In the genomic region with DNA sequence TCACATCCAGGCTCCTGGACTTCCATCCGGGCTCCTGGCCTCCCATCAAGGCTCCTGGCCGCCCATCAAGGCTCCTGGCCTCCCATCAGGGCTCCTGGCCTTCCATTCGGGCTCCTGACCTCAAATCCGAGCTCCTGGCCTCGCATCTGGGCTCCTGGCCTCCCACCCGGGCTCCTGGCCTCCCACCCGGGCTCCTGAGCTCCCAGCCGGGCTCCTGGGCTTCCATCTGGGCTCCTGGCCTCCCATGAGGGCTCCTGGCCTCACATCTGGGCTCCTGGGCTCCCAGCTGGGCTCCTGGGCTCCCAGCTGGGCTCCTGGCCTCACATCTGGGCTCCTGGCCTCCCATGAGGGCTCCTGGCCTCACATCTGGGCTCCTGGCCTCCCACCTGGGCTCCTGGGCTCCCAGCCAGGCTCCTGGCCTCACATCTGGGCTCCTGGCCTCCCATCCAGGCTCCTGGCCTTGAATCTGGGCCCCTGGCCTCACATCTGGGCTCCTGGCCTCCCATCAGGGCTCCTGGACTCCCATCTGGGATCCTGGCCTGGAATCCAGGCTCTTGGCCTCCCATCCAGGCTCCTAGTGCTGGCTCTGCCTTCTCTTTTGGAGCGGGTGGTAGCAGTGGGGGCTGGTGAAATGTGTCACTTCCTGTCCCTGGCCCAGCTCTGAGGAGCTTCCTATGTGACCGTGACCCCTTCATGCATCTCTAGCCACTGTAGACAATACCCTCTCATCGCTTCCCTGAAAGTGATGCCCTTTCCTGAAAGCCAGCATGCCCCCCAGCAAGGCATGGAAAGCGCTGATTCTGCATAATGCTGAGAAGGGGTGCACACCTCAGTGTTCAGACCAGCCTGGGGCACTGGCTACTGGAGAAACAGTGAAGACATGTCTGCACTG, we compare ENCODE assay signal across 13 cellular contexts.
DNase-seq lines count a peak whose midpoint lies in the region; ATAC-seq, FAIRE-seq and TF ChIP-seq lines count a peak whose summit lies in the region.
"Had no signal": no experiment of that assay in that cellular context is flagged by ENCODE, and none has a peak within 500 bp of the region (broad histone marks: within the 10 kb centered on the region; RNA-seq: fewer than 3 reads in every experiment).

No MANE protein-coding gene starts in this region.

- FAIRE-seq in A549 (lab: Jason Lieb, UNC) = no peak

- no peak for ATAC-seq in A549
- peak; percentile 55 to 83 (median 76) for ATAC-seq in right lobe of liver
- ATAC-seq in gastroesophageal sphincter = no peak

- DNase-seq in A549 (ENCODE audit: low read depth in 1 of 2, low spot score in 1 of 2) = no peak
- peak; percentile 57 for DNase-seq in EH (ENCODE audit: low read depth)
- peak; percentile 54 for DNase-seq in RPMI7951 (ENCODE audit: low read depth)
- no peak for DNase-seq in right lobe of liver
- no peak for DNase-seq in kidney glomerular epithelial cell (lab: John Stamatoyannopoulos, UW)
- no peak for DNase-seq in NCI-H1092 treated with DMSO at 0.1 percent for 48 hours (lab: John Stamatoyannopoulos, UW)
- no peak for DNase-seq in AML-193 (lab: John Stamatoyannopoulos, UW)
- DNase-seq: activated CD4-positive, CD25-positive, alpha-beta regulatory T cell; occipital lobe; RPMI8226; stimulated activated CD4-positive, alpha-beta T cell treated with anti-CD3 and anti-CD28 coated beads, Interleukin-2, amount 100 ng/mL, for 48 hours; stomach had no signal

- H3K36me3 ChIP-seq in right lobe of liver (no peaks in the 10 kb centered on the region), gastroesophageal sphincter (no peaks in the 10 kb centered on the region)
- H3K36me3 ChIP-seq: stomach had no signal

- intact Hi-C loops in right lobe of liver (cut with DNase I) = no loop called here

- no peak overlapping the region for H3K4me2 ChIP-seq in A549

- TF ChIP-seq POLR2A in A549 (IDR thresholded peaks at IDR 0.05; ENCODE audit: low read length) (no peak), right lobe of liver (IDR thresholded peaks at IDR 0.05) (no peak), gastroesophageal sphincter (IDR thresholded peaks at IDR 0.05) (no peak)

- H3K4me3 ChIP-seq in A549 (no peak overlapping the region), right lobe of liver (no peak overlapping the region), gastroesophageal sphincter (no peak overlapping the region)
- H3K4me3 ChIP-seq: stomach had no signal

- 67% methylated on average over 12 of the region's 12 CpGs for WGBS in A549 (ENCODE audit: missing lambda C conversion rate)
- 75% methylated on average over 5 of the region's 12 CpGs for WGBS in right lobe of liver (ENCODE audit: insufficient coverage, low coverage, low lambda C conversion rate, missing lambda C conversion rate)
- 51 to 80% methylated on average over 2 to 3 of the region's 12 CpGs for WGBS in gastroesophageal sphincter (ENCODE audit: low coverage in 1 of 2), 2 donors

- CTCF ChIA-PET in A549 (lab: Yijun Ruan, JAX) = interaction anchor here (0.6 to 14.1 kb wide), 5 partner anchors 232 to 480 kb away, joined by 3 to 265 read pairs (median 7); a partner anchor contains a TSS

- TF ChIP-seq RAD21 in A549 (conservative IDR thresholded peaks at IDR 0.05 in 1 of 2, IDR thresholded peaks at IDR 0.05 in 1 of 2) = no peak

- H3K9me3 ChIP-seq in A549 (no peaks in the 10 kb centered on the region), right lobe of liver (no peaks in the 10 kb centered on the region), gastroesophageal sphincter (no peaks in the 10 kb centered on the region)
- H3K9me3 ChIP-seq: stomach had no signal

- H3K4me1 ChIP-seq in A549 = no peaks in the 10 kb centered on the region
- no peaks in the 10 kb centered on the region for H3K4me1 ChIP-seq in right lobe of liver
- H3K4me1 ChIP-seq in gastroesophageal sphincter = peaks cover 0 to 5% (median 0%) of the 10 kb centered on the region in 3 donors

- POLR2A ChIA-PET in A549 (lab: Yijun Ruan, JAX) = interaction anchor here (2.1 kb wide), 1 partner anchor 10 kb away, joined by 6 read pairs; no protein-coding TSS in a partner anchor

- H3K27ac ChIP-seq in A549 (no peak overlapping the region), right lobe of liver (no peak overlapping the region), gastroesophageal sphincter (no peak overlapping the region)

- H3K27me3 ChIP-seq in right lobe of liver (no peaks in the 10 kb centered on the region), gastroesophageal sphincter (peaks cover 13% of the 10 kb centered on the region)

- TF ChIP-seq CTCF in A549 (IDR thresholded peaks at IDR 0.05) (no peak), right lobe of liver (IDR thresholded peaks at IDR 0.05) (no peak), gastroesophageal sphincter (IDR thresholded peaks at IDR 0.05) (no peak)

- no peak for TF ChIP-seq EP300 in A549 (IDR thresholded peaks at IDR 0.05)
- TF ChIP-seq EP300 in gastroesophageal sphincter (IDR thresholded peaks at IDR 0.05) = no peak

TF ChIP-seq in A549, 52 proteins besides CTCF, POLR2A, EP300 and RAD21:
- TF ChIP-seq MYC (IDR thresholded peaks at IDR 0.05; ENCODE audit: borderline replicate concordance, low read length) = no peak
- TF ChIP-seq EHMT2 (IDR thresholded peaks at IDR 0.05; ENCODE audit: low read depth) = no peak
- no peak for TF ChIP-seq ZNF302 (CRISPR knock-in tag; IDR thresholded peaks at IDR 0.05)
- TF ChIP-seq MAFK (IDR thresholded peaks at IDR 0.05; ENCODE audit: partially characterized antibody) = peak; percentile 93

Comparison
In these comparisons a context has a peak if more than half of its experiments do, and no peak if none do; other contexts are left out.
1. ATAC-seq: peak in right lobe of liver (4 of 4); none in A549 (0 of 2) and gastroesophageal sphincter (single experiment).
2. DNase-seq: peak in EH (single experiment) and RPMI7951 (single experiment); none in A549 (0 of 2), right lobe of liver (0 of 3), kidney glomerular epithelial cell (single experiment), NCI-H1092 treated with DMSO at 0.1 percent for 48 hours (single experiment) and AML-193 (0 of 2).